Comparison of ENCODE assay signal across 14 cellular contexts in genomic region chr19:655691-656090, GRCh38. TPM values are rescaled to one million over a fixed set of nuclear protein-coding genes. Genes with fewer than 3 reads are reported as not detected.
DNase-seq lines count a peak whose midpoint lies in the region; ATAC-seq and TF ChIP-seq lines count a peak whose summit lies in the region.
"Had no signal": no experiment of that assay in that cellular context is flagged by ENCODE, and none has a peak within 500 bp of the region (broad histone marks: within the 10 kb centered on the region; RNA-seq: fewer than 3 reads in every experiment).

No MANE protein-coding gene starts in this region.

- peaks cover 40% of the 10 kb centered on the region for H3K4me1 Mint-ChIP-seq in activated CD8-positive, alpha-beta T cell treated with anti-CD3 and anti-CD28 coated beads for 36 hours (ENCODE audit: low read depth)
- peaks cover 28% of the 10 kb centered on the region for H3K4me1 Mint-ChIP-seq in activated CD8-positive, alpha-beta T cell treated with anti-CD3 and anti-CD28 coated beads, Interleukin-2, amount 10 ng/mL, durations not matched to agents 7 days and 5 days (ENCODE audit: low read depth)
- H3K4me1 Mint-ChIP-seq in neural progenitor cell: peaks cover 8% of the 10 kb centered on the region

- H3K27me3 ChIP-seq in neural progenitor cell: no peaks in the 10 kb centered on the region
- H3K27me3 ChIP-seq: ascending aorta, gastrocnemius medialis, tibial artery had no signal

- no peak overlapping the region for H3K4me3 ChIP-seq in neural progenitor cell
- H3K4me3 ChIP-seq: ascending aorta, gastrocnemius medialis, tibial artery had no signal

- peak overlapping the region; percentile 4 for H3K9ac ChIP-seq in neural progenitor cell

- POLR2A ChIA-PET in activated CD8-positive, alpha-beta T cell treated with anti-CD3 and anti-CD28 coated beads for 36 hours (lab: Charles Lee): no interaction called here
- POLR2A ChIA-PET in activated CD8-positive, alpha-beta T cell treated with anti-CD3 and anti-CD28 coated beads, Interleukin-2, amount 10 ng/mL, durations not matched to agents 7 days and 5 days (lab: Charles Lee): no interaction called here

- no peaks in the 10 kb centered on the region for H3K9me3 ChIP-seq in neural progenitor cell (ENCODE audit: low read depth)
- H3K9me3 ChIP-seq: ascending aorta, gastrocnemius medialis, tibial artery had no signal

- ATAC-seq in activated CD8-positive, alpha-beta T cell treated with anti-CD3 and anti-CD28 coated beads for 36 hours: no peak
- ATAC-seq in activated CD8-positive, alpha-beta T cell treated with anti-CD3 and anti-CD28 coated beads, Interleukin-2, amount 10 ng/mL, durations not matched to agents 7 days and 5 days: no peak
- ATAC-seq: gastrocnemius medialis had no signal

- peak overlapping the region; percentile 57 for H3K27ac Mint-ChIP-seq in activated CD8-positive, alpha-beta T cell treated with anti-CD3 and anti-CD28 coated beads for 36 hours
- H3K27ac Mint-ChIP-seq in activated CD8-positive, alpha-beta T cell treated with anti-CD3 and anti-CD28 coated beads, Interleukin-2, amount 10 ng/mL, durations not matched to agents 7 days and 5 days: no peak overlapping the region
- no peak overlapping the region for H3K27ac Mint-ChIP-seq in neural progenitor cell

- peaks cover 93% of the 10 kb centered on the region for H4K20me1 ChIP-seq in neural progenitor cell (ENCODE audit: low read depth)

- no peaks in the 10 kb centered on the region for H3K9me3 Mint-ChIP-seq in activated CD8-positive, alpha-beta T cell treated with anti-CD3 and anti-CD28 coated beads for 36 hours
- no peaks in the 10 kb centered on the region for H3K9me3 Mint-ChIP-seq in activated CD8-positive, alpha-beta T cell treated with anti-CD3 and anti-CD28 coated beads, Interleukin-2, amount 10 ng/mL, durations not matched to agents 7 days and 5 days (ENCODE audit: insufficient read depth)
- no peaks in the 10 kb centered on the region for H3K9me3 Mint-ChIP-seq in neural progenitor cell

- no peak overlapping the region for H3K27ac ChIP-seq in neural progenitor cell
- H3K27ac ChIP-seq: ascending aorta, gastrocnemius medialis, tibial artery had no signal

- no peak overlapping the region for H3K4me2 ChIP-seq in neural progenitor cell

- TF ChIP-seq CTCF in activated CD8-positive, alpha-beta T cell treated with anti-CD3 and anti-CD28 coated beads for 36 hours (IDR thresholded peaks at IDR 0.05): no peak
- TF ChIP-seq CTCF in neural progenitor cell (IDR thresholded peaks at IDR 0.05): no peak

- peaks cover 37% of the 10 kb centered on the region for H3K36me3 Mint-ChIP-seq in activated CD8-positive, alpha-beta T cell treated with anti-CD3 and anti-CD28 coated beads for 36 hours (ENCODE audit: low read depth)
- H3K36me3 Mint-ChIP-seq in activated CD8-positive, alpha-beta T cell treated with anti-CD3 and anti-CD28 coated beads, Interleukin-2, amount 10 ng/mL, durations not matched to agents 7 days and 5 days (ENCODE audit: low read depth): peaks cover 36% of the 10 kb centered on the region
- H3K36me3 Mint-ChIP-seq in neural progenitor cell: peaks cover 2% of the 10 kb centered on the region

- no peak overlapping the region for H2AFZ ChIP-seq in neural progenitor cell (replicated peaks)

- CTCF ChIA-PET in activated CD8-positive, alpha-beta T cell treated with anti-CD3 and anti-CD28 coated beads for 36 hours (lab: Charles Lee): no interaction called here
- CTCF ChIA-PET in activated CD8-positive, alpha-beta T cell treated with anti-CD3 and anti-CD28 coated beads, Interleukin-2, amount 10 ng/mL, durations not matched to agents 7 days and 5 days (lab: Charles Lee): no interaction called here

- intact Hi-C loops in activated CD8-positive, alpha-beta T cell treated with anti-CD3 and anti-CD28 coated beads for 36 hours (cut with micrococcal nuclease): no loop called here

- H3K4me1 ChIP-seq in neural progenitor cell: no peaks in the 10 kb centered on the region

- no peak for DNase-seq in activated CD8-positive, alpha-beta T cell treated with anti-CD3 and anti-CD28 coated beads for 36 hours
- no peak for DNase-seq in activated CD8-positive, alpha-beta T cell treated with anti-CD3 and anti-CD28 coated beads, Interleukin-2, amount 10 ng/mL, durations not matched to agents 7 days and 5 days
- no peak for DNase-seq in neural progenitor cell (ENCODE audit: low spot score)
- no peak for DNase-seq in T1000 (lab: John Stamatoyannopoulos, UW)
- DNase-seq: activated CD8-positive, alpha-beta memory T cell treated with anti-CD3 and anti-CD28 coated beads, Interleukin-2, amount 50 U/mL, for 48 hours; effector CD4-positive, alpha-beta T cell; gastrocnemius medialis; KBM-7; NCI-H187; NCI-H774; Right ventricle myocardium superior; tibial artery had no signal

- no peaks in the 10 kb centered on the region for H3F3A ChIP-seq in neural progenitor cell (ENCODE audit: low read depth)

- no peaks in the 10 kb centered on the region for H3K27me3 Mint-ChIP-seq in activated CD8-positive, alpha-beta T cell treated with anti-CD3 and anti-CD28 coated beads for 36 hours
- H3K27me3 Mint-ChIP-seq in activated CD8-positive, alpha-beta T cell treated with anti-CD3 and anti-CD28 coated beads, Interleukin-2, amount 10 ng/mL, durations not matched to agents 7 days and 5 days (ENCODE audit: low read depth): no peaks in the 10 kb centered on the region
- H3K27me3 Mint-ChIP-seq in neural progenitor cell (ENCODE audit: insufficient read depth, low read depth): no peaks in the 10 kb centered on the region

- H3K36me3 ChIP-seq in neural progenitor cell: no peaks in the 10 kb centered on the region

- H3K79me2 ChIP-seq in neural progenitor cell (ENCODE audit: low read depth): peaks cover 92% of the 10 kb centered on the region

- no peak overlapping the region for H3K4me3 Mint-ChIP-seq in activated CD8-positive, alpha-beta T cell treated with anti-CD3 and anti-CD28 coated beads for 36 hours
- no peak overlapping the region for H3K4me3 Mint-ChIP-seq in activated CD8-positive, alpha-beta T cell treated with anti-CD3 and anti-CD28 coated beads, Interleukin-2, amount 10 ng/mL, durations not matched to agents 7 days and 5 days
- no peak overlapping the region for H3K4me3 Mint-ChIP-seq in neural progenitor cell

RNA-seq across cellular contexts. Expression of gene RNF126, which starts 7.3 kb away (rescaled TPM):
- 100 to 1,000 TPM in 1 of 2 experiments, 10 to 100 TPM in 1; 99.1 to 101 TPM for total RNA-seq in activated CD8-positive, alpha-beta T cell treated with anti-CD3 and anti-CD28 coated beads for 36 hours
- 10 to 100 TPM; 71.3 to 78.4 TPM for total RNA-seq in activated CD8-positive, alpha-beta T cell treated with anti-CD3 and anti-CD28 coated beads, Interleukin-2, amount 10 ng/mL, durations not matched to agents 7 days and 5 days
- 9.7 and 50.9 TPM in 2 replicates for total RNA-seq in neural progenitor cell (ENCODE audit: low replicate concordance)

RNA-seq across cellular contexts. Expression of gene FGF22, which starts 16.0 kb away (rescaled TPM):
- under 1 TPM in 1 of 2 experiments, not detected in 1; 0.16 TPM for total RNA-seq in activated CD8-positive, alpha-beta T cell treated with anti-CD3 and anti-CD28 coated beads for 36 hours
- total RNA-seq in activated CD8-positive, alpha-beta T cell treated with anti-CD3 and anti-CD28 coated beads, Interleukin-2, amount 10 ng/mL, durations not matched to agents 7 days and 5 days: not detected
- total RNA-seq in neural progenitor cell (ENCODE audit: low replicate concordance): 0.37 TPM in 1 of 2 replicates, not detected in the other
- total RNA-seq: ascending aorta, gastrocnemius medialis, kidney epithelial cell, Right ventricle myocardium superior had no signal

RNA-seq across cellular contexts. Expression of gene FSTL3, which starts 20.5 kb away (rescaled TPM):
- total RNA-seq in activated CD8-positive, alpha-beta T cell treated with anti-CD3 and anti-CD28 coated beads for 36 hours: 10 to 100 TPM; 12.3 TPM
- 1 to 10 TPM; 2.2 to 3.0 TPM for total RNA-seq in activated CD8-positive, alpha-beta T cell treated with anti-CD3 and anti-CD28 coated beads, Interleukin-2, amount 10 ng/mL, durations not matched to agents 7 days and 5 days
- 2.4 and 21.9 TPM in 2 replicates for total RNA-seq in neural progenitor cell (ENCODE audit: low replicate concordance)

RNA-seq across cellular contexts. Expression of gene POLRMT, which starts 22.4 kb away (rescaled TPM):
- total RNA-seq in activated CD8-positive, alpha-beta T cell treated with anti-CD3 and anti-CD28 coated beads for 36 hours: 10 to 100 TPM; 66.6 to 67.9 TPM
- total RNA-seq in activated CD8-positive, alpha-beta T cell treated with anti-CD3 and anti-CD28 coated beads, Interleukin-2, amount 10 ng/mL, durations not matched to agents 7 days and 5 days: 10 to 100 TPM; 50.6 to 51.0 TPM
- 14.1 and 68.6 TPM in 2 replicates for total RNA-seq in neural progenitor cell (ENCODE audit: low replicate concordance)

RNA-seq across cellular contexts. Expression of gene PRSS57, which starts 39.6 kb away (rescaled TPM):
- not detected for total RNA-seq in activated CD8-positive, alpha-beta T cell treated with anti-CD3 and anti-CD28 coated beads for 36 hours
- not detected for total RNA-seq in activated CD8-positive, alpha-beta T cell treated with anti-CD3 and anti-CD28 coated beads, Interleukin-2, amount 10 ng/mL, durations not matched to agents 7 days and 5 days
- total RNA-seq in neural progenitor cell (ENCODE audit: low replicate concordance): not detected in 2 replicates
- total RNA-seq: ascending aorta, gastrocnemius medialis, kidney epithelial cell, Right ventricle myocardium superior had no signal
